11 cellular contexts compared by ENCODE assay signal in the genomic region with DNA sequence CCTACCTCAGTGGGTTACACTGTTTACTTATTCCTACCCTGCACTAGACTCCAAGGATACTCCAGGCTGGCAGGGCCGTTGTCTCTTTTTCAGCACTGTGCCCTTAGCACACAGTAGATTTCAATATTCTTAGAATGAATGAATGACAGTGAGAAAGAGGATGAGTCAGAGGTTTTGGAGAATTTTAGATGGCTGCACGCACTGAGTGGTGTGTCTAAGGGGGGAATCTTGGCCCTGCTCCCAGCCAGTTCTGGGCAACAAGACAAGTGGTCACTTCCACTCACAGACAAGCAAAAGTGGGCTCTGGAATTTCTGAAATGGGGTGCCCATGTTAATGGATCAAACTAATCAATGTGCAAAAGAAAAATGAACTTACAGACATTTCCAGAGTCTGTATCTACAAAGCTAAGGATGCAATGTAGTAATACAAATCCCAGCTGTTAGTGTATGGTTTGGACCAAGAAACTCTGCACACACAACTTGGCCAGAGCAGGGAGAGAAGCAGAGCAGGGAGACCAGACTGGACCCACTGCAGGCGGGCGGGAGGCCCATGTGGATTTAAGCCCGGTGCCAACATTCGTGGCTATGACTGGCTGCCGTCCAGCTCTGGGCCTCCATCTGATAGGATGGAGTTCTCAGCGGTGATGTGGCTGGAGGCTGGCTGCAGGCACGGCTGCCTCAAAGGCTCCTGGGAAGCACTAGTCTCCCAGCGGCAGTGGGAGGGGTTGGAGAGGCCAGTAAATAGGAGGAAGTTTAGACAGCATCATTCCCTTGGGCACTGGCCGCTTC.
A peak's percentile ranks its signal among the peaks of the same experiment; 100 is the strongest.
DNase-seq lines count a peak whose midpoint lies in the region; ATAC-seq and TF ChIP-seq lines count a peak whose summit lies in the region.
"Had no signal": no experiment of that assay in that cellular context is flagged by ENCODE, and none has a peak within 500 bp of the region (broad histone marks: within the 10 kb centered on the region; RNA-seq: fewer than 3 reads in every experiment).

No MANE protein-coding gene starts in this region.

- intact Hi-C loops in ovary (cut with DNase I): no loop called here

- H3K4me3 ChIP-seq in SJCRH30: no peak overlapping the region
- H3K4me3 ChIP-seq in fibroblast of mammary gland (ENCODE audit: control insufficient read depth, low read depth, low read length): no peak overlapping the region
- no peak overlapping the region for H3K4me3 ChIP-seq in ovary
- H3K4me3 ChIP-seq: SJSA1 had no signal

- H3K36me3 ChIP-seq in SJCRH30 (no peaks in the 10 kb centered on the region), ovary (no peaks in the 10 kb centered on the region)
- H3K36me3 ChIP-seq: SJSA1 had no signal

- 8 to 14% (median 10%) methylated on average over 11 of the region's 11 CpGs for WGBS in ovary, 3 donors

- H3K27ac ChIP-seq in C4-2B (peak overlapping the region; percentile 87), SJCRH30 (no peak overlapping the region), ovary (no peak overlapping the region)
- H3K27ac ChIP-seq: SJSA1 had no signal

- in situ Hi-C loops in GM13977 (cut with MboI; ENCODE audit: low pct_unique_long_range_greater_than_20kb, low sequenced_read_pairs, unreplicated experiment): no loop called here

- no peak for ATAC-seq in HG03460 (IDR thresholded peaks at IDR 0.05; ENCODE audit: unreplicated experiment)

- H3K9me3 ChIP-seq in SJCRH30 (replicated peaks): no peaks in the 10 kb centered on the region
- no peaks in the 10 kb centered on the region for H3K9me3 ChIP-seq in ovary
- H3K9me3 ChIP-seq: SJSA1 had no signal

- DNase-seq in SJCRH30: peak; percentile 2 to 6
- peak; percentile 94 for DNase-seq in fibroblast of mammary gland (ENCODE audit: low read depth)
- DNase-seq in ovary: peak in 4 of 5 donors; percentile 25 to 76 (median 56)
- DNase-seq in GM10266 (ENCODE audit: extremely low spot score): no peak
- no peak for DNase-seq in GM20000 (ENCODE audit: low spot score)
- DNase-seq in GM13977 (ENCODE audit: low spot score): no peak
- DNase-seq: DMS79; stimulated activated CD4-positive, alpha-beta T cell treated with anti-CD3 and anti-CD28 coated beads, Interleukin-1b, Interleukin-23, amount 100 ng/mL, for 48 hours had no signal

- no peak for TF ChIP-seq POLR2A in ovary (IDR thresholded peaks at IDR 0.05)

- no peaks in the 10 kb centered on the region for H3K27me3 ChIP-seq in SJCRH30
- no peaks in the 10 kb centered on the region for H3K27me3 ChIP-seq in ovary
- H3K27me3 ChIP-seq: SJSA1 had no signal

- TF ChIP-seq CTCF in C4-2B (conservative IDR thresholded peaks at IDR 0.05) (no peak), fibroblast of mammary gland (conservative IDR thresholded peaks at IDR 0.05; ENCODE audit: control insufficient read depth, insufficient read depth, low read depth, low read length) (no peak), ovary (IDR thresholded peaks at IDR 0.05) (no peak), GM10266 (IDR thresholded peaks at IDR 0.05; ENCODE audit: control insufficient read depth, insufficient read depth, low read depth, missing control alignments) (no peak), GM20000 (IDR thresholded peaks at IDR 0.05; ENCODE audit: extremely low read depth, missing control alignments) (no peak), GM13977 (IDR thresholded peaks at IDR 0.05; ENCODE audit: extremely low read depth, insufficient read depth, missing control alignments) (no peak)

- TF ChIP-seq EP300 in ovary (IDR thresholded peaks at IDR 0.05): no peak

- no peaks in the 10 kb centered on the region for H3K4me1 ChIP-seq in SJCRH30
- peaks cover 7% of the 10 kb centered on the region for H3K4me1 ChIP-seq in ovary (ENCODE audit: insufficient read depth)
- H3K4me1 ChIP-seq: SJSA1 had no signal

Comparison
In these comparisons a context has a peak if more than half of its experiments do, and no peak if none do; other contexts are left out.
1. DNase-seq: peak in SJCRH30 (2 of 2), fibroblast of mammary gland (single experiment) and ovary (4 of 5); none in GM10266 (single experiment), GM20000 (single experiment) and GM13977 (single experiment).